ENCODE assay signal across 1 cellular context in the genomic region with DNA sequence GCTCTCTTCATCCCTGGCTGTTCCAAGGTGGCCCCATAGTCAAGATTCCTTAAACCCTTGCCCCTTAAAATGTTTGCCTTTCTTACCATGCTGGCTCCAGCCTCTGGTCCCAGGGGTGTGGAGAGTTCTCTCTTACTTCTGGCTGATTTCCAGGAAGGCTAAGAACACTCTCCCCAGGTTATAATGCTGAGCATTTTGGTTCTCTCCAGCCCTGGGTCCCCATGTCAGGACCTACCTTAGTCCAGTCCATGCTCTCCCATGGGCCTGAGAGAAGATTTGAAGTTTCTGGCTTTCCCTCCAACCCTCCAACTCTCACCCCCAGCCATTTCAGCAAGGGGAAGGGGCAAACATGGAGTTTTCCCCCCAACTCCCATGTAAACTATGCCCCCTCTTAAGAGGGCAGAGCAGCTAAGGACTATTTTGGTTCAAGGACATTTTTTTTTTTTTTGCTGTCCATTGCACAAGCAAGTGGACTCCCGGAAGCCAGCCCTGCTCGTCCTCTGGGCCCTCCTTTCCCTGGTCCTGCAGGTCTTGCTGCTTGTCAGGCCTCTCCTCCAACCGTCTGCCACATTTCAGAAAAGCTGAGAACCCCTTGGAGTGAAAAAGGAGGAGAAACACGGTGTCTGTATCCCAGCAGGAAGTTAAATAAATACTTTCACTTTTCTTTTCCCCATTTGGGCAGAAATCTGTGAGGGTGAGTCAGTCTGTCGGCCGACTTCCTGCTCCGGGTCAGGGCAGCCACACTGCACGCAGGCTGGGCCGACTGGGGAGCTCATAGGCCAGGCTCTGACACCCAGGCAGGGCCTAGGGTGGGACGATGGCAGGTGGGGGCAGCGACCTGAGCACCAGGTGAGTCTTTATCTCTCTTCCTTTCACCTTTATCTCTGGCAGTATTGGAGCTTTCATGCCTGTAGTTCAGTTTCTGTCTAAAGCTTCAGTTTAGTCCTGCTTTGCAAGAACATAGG.
TF ChIP-seq lines count a peak whose summit lies in the region.

TSS of gene SP140L (plus strand) at position 741 of the 965 bp plus-strand sequence. CDS start at position 818, 77 bp downstream.

TF ChIP-seq in HepG2, 621 proteins besides CTCF, POLR2A, EP300 and RAD21 (continued from another document and continues in another):
- TF ChIP-seq ATF7-NPFF (CRISPR knock-in tag; IDR thresholded peaks at IDR 0.05; ENCODE audit: low read depth) (no peak), MIER2 (CRISPR knock-in tag; IDR thresholded peaks at IDR 0.05) (no peak), FLYWCH1 (CRISPR knock-in tag; IDR thresholded peaks at IDR 0.05) (no peak), CC2D1A (CRISPR knock-in tag; IDR thresholded peaks at IDR 0.05) (no peak), ZNF724P (CRISPR knock-in tag; IDR thresholded peaks at IDR 0.05; ENCODE audit: borderline replicate concordance) (no peak), ZNF773 (CRISPR knock-in tag; IDR thresholded peaks at IDR 0.05; ENCODE audit: borderline replicate concordance) (no peak), CBX1 (IDR thresholded peaks at IDR 0.05; ENCODE audit: low read depth) (peak; percentile 62), ZNF775 (CRISPR knock-in tag; IDR thresholded peaks at IDR 0.05; ENCODE audit: borderline replicate concordance) (no peak), NFIC (IDR thresholded peaks at IDR 0.05; ENCODE audit: low read length) (peak; percentile 28; the same call in 1 of the 2 replicates), ZNF143 (CRISPR knock-in tag; IDR thresholded peaks at IDR 0.05) (peak; percentile 51; the same call in 1 of the 2 replicates), ZNF512 (CRISPR knock-in tag; IDR thresholded peaks at IDR 0.05) (no peak), YEATS2 (CRISPR knock-in tag; IDR thresholded peaks at IDR 0.05; ENCODE audit: borderline replicate concordance) (peak; percentile 80; the same call in 1 of the 2 replicates), SP5 (CRISPR knock-in tag; IDR thresholded peaks at IDR 0.05; ENCODE audit: borderline replicate concordance, low read depth) (no peak), IRF1 (CRISPR knock-in tag; IDR thresholded peaks at IDR 0.05; ENCODE audit: low read depth) (peak; percentile 99; the same call in 1 of the 2 replicates), ZFP82 (CRISPR knock-in tag; IDR thresholded peaks at IDR 0.05; ENCODE audit: borderline replicate concordance) (no peak), HNRNPH1 (optimal IDR thresholded peaks at IDR 0.05; ENCODE audit: low read depth, low read length) (no peak), ZNF850 (CRISPR knock-in tag; conservative IDR thresholded peaks at IDR 0.05) (no peak), ZNF431 (CRISPR knock-in tag; IDR thresholded peaks at IDR 0.05; ENCODE audit: borderline replicate concordance, low read depth) (no peak), SIX1 (CRISPR knock-in tag; IDR thresholded peaks at IDR 0.05; ENCODE audit: borderline replicate concordance) (no peak), ZNF572 (CRISPR knock-in tag; IDR thresholded peaks at IDR 0.05) (no peak), NR3C1 (CRISPR knock-in tag; IDR thresholded peaks at IDR 0.05) (no peak), SRSF9 (IDR thresholded peaks at IDR 0.05; ENCODE audit: borderline replicate concordance, insufficient read depth, low read depth, low read length, poor library complexity, severe bottlenecking) (no peak), TRIM22 (IDR thresholded peaks at IDR 0.05) (no peak), KDM4B (CRISPR knock-in tag; IDR thresholded peaks at IDR 0.05) (no peak), ZFY (CRISPR knock-in tag; IDR thresholded peaks at IDR 0.05) (peak; percentile 99), ZNF292 (CRISPR knock-in tag; IDR thresholded peaks at IDR 0.05; ENCODE audit: borderline replicate concordance, low read depth) (peak; percentile 93), MAF1 (CRISPR knock-in tag; IDR thresholded peaks at IDR 0.05; ENCODE audit: borderline replicate concordance) (no peak), ELK4 (CRISPR knock-in tag; IDR thresholded peaks at IDR 0.05; ENCODE audit: borderline replicate concordance) (no peak), HIC2 (CRISPR knock-in tag; IDR thresholded peaks at IDR 0.05; ENCODE audit: low read depth) (no peak)
- TF ChIP-seq, protein P1, sequence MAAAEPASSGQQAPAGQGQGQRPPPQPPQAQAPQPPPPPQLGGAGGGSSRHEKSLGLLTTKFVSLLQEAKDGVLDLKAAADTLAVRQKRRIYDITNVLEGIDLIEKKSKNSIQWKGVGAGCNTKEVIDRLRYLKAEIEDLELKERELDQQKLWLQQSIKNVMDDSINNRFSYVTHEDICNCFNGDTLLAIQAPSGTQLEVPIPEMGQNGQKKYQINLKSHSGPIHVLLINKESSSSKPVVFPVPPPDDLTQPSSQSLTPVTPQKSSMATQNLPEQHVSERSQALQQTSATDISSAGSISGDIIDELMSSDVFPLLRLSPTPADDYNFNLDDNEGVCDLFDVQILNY (CRISPR knock-in tag; conservative IDR thresholded peaks at IDR 0.05) = 0 out of 2 replicates have a peak, but pooled peaks have one; percentile 29
- TF ChIP-seq, protein P2, sequence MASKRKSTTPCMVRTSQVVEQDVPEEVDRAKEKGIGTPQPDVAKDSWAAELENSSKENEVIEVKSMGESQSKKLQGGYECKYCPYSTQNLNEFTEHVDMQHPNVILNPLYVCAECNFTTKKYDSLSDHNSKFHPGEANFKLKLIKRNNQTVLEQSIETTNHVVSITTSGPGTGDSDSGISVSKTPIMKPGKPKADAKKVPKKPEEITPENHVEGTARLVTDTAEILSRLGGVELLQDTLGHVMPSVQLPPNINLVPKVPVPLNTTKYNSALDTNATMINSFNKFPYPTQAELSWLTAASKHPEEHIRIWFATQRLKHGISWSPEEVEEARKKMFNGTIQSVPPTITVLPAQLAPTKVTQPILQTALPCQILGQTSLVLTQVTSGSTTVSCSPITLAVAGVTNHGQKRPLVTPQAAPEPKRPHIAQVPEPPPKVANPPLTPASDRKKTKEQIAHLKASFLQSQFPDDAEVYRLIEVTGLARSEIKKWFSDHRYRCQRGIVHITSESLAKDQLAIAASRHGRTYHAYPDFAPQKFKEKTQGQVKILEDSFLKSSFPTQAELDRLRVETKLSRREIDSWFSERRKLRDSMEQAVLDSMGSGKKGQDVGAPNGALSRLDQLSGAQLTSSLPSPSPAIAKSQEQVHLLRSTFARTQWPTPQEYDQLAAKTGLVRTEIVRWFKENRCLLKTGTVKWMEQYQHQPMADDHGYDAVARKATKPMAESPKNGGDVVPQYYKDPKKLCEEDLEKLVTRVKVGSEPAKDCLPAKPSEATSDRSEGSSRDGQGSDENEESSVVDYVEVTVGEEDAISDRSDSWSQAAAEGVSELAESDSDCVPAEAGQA (IDR thresholded peaks at IDR 0.05; ENCODE audit: low read depth) = no peak
- TF ChIP-seq, protein P2 (CRISPR knock-in tag; IDR thresholded peaks at IDR 0.05; ENCODE audit: borderline replicate concordance) = no peak
- TF ChIP-seq, protein P3, sequence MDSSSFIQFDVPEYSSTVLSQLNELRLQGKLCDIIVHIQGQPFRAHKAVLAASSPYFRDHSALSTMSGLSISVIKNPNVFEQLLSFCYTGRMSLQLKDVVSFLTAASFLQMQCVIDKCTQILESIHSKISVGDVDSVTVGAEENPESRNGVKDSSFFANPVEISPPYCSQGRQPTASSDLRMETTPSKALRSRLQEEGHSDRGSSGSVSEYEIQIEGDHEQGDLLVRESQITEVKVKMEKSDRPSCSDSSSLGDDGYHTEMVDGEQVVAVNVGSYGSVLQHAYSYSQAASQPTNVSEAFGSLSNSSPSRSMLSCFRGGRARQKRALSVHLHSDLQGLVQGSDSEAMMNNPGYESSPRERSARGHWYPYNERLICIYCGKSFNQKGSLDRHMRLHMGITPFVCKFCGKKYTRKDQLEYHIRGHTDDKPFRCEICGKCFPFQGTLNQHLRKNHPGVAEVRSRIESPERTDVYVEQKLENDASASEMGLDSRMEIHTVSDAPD (CRISPR knock-in tag; IDR thresholded peaks at IDR 0.05) = no peak; the same call in 1 of the 2 replicates
- TF ChIP-seq, protein P4, sequence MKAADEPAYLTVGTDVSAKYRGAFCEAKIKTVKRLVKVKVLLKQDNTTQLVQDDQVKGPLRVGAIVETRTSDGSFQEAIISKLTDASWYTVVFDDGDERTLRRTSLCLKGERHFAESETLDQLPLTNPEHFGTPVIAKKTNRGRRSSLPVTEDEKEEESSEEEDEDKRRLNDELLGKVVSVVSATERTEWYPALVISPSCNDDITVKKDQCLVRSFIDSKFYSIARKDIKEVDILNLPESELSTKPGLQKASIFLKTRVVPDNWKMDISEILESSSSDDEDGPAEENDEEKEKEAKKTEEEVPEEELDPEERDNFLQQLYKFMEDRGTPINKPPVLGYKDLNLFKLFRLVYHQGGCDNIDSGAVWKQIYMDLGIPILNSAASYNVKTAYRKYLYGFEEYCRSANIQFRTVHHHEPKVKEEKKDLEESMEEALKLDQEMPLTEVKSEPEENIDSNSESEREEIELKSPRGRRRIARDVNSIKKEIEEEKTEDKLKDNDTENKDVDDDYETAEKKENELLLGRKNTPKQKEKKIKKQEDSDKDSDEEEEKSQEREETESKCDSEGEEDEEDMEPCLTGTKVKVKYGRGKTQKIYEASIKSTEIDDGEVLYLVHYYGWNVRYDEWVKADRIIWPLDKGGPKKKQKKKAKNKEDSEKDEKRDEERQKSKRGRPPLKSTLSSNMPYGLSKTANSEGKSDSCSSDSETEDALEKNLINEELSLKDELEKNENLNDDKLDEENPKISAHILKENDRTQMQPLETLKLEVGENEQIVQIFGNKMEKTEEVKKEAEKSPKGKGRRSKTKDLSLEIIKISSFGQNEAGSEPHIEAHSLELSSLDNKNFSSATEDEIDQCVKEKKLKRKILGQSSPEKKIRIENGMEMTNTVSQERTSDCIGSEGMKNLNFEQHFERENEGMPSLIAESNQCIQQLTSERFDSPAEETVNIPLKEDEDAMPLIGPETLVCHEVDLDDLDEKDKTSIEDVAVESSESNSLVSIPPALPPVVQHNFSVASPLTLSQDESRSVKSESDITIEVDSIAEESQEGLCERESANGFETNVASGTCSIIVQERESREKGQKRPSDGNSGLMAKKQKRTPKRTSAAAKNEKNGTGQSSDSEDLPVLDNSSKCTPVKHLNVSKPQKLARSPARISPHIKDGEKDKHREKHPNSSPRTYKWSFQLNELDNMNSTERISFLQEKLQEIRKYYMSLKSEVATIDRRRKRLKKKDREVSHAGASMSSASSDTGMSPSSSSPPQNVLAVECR (CRISPR knock-in tag; IDR thresholded peaks at IDR 0.05; ENCODE audit: borderline replicate concordance) = peak; percentile 89
